In the genomic region with DNA sequence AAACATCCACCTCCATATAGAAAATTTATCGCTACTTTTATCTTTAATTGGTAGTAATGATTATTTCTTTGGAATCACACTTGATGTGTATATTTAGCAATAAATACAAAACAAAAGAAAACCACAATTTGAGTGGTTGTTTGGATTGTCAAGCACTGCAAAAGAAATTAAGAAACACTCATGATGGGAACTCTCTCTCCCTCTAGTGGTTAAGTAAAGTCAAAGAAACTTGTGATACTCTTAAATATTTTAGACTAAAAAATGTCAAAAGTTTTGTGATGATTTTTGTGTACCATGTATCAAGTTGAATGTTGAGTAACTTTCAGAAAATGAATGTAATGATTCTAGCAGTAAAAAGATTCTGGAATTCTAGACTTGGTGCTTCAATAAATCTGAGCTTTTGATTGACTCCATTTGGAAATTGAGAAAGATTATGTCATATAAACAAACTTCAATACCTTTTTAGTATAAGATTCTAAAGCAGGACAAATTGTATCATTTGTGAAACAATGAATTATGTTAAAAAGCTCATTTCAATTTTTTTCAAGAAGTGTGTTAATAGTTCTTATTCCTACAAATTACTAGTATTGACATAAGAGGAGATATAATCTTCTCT, we compare ENCODE assay signal across 11 cellular contexts. TPM values are rescaled to one million over a fixed set of nuclear protein-coding genes. Genes with fewer than 3 reads are reported as not detected.
A peak's percentile ranks its signal among the peaks of the same experiment; 100 is the strongest.
DNase-seq lines count a peak whose midpoint lies in the region; ATAC-seq, FAIRE-seq and TF ChIP-seq lines count a peak whose summit lies in the region.
"Had no signal": no experiment of that assay in that cellular context is flagged by ENCODE, and none has a peak within 500 bp of the region (broad histone marks: within the 10 kb centered on the region; RNA-seq: fewer than 3 reads in every experiment).

No MANE protein-coding gene starts in this region.

- CTCF ChIA-PET in activated CD4-positive, alpha-beta memory T cell treated with anti-CD3 and anti-CD28 coated beads for 36 hours (lab: Charles Lee) = no interaction called here
- CTCF ChIA-PET in CD4-positive, alpha-beta T cell (lab: Charles Lee) = no interaction called here

- H3K36me3 Mint-ChIP-seq in activated CD4-positive, alpha-beta memory T cell treated with anti-CD3 and anti-CD28 coated beads for 36 hours = no peaks in the 10 kb centered on the region
- no peaks in the 10 kb centered on the region for H3K36me3 Mint-ChIP-seq in CD4-positive, alpha-beta T cell (ENCODE audit: low read depth)
- H3K36me3 Mint-ChIP-seq: activated CD8-positive, alpha-beta memory T cell treated with anti-CD3 and anti-CD28 coated beads, Interleukin-2, amount 10 ng/mL, durations not matched to agents 7 days and 5 days had no signal

- no peaks in the 10 kb centered on the region for H3K9me3 ChIP-seq in BE2C
- no peaks in the 10 kb centered on the region for H3K9me3 ChIP-seq in kidney (ENCODE audit: control insufficient read depth in 1 of 2, low read length in 2 of 2)
- H3K9me3 ChIP-seq in CD4-positive, alpha-beta T cell (ENCODE audit: control insufficient read depth, low read length) = no peaks in the 10 kb centered on the region

- no peaks in the 10 kb centered on the region for H3K27me3 ChIP-seq in BE2C
- no peaks in the 10 kb centered on the region for H3K27me3 ChIP-seq in CD4-positive, alpha-beta T cell (ENCODE audit: control insufficient read depth, insufficient read depth, low read length)

- no peak for ATAC-seq in CD4-positive, alpha-beta T cell (ENCODE audit: poor library complexity)
- ATAC-seq: activated CD8-positive, alpha-beta memory T cell treated with anti-CD3 and anti-CD28 coated beads, Interleukin-2, amount 10 ng/mL, durations not matched to agents 7 days and 5 days had no signal

- H3K4me3 ChIP-seq in BE2C (ENCODE audit: low read depth, low read length) (no peak overlapping the region), kidney (ENCODE audit: low read length in 2 of 2) (no peak overlapping the region)

- no peak for DNase-seq in BE2C
- no peak for DNase-seq in GM18507 (ENCODE audit: extremely low spot score, insufficient read length, low read depth)
- peak; percentile 48 for DNase-seq in SK-MEL-5 (ENCODE audit: low read depth, low spot score)
- DNase-seq in kidney = no peak
- no peak for DNase-seq in activated CD4-positive, alpha-beta memory T cell treated with anti-CD3 and anti-CD28 coated beads for 36 hours
- no peak for DNase-seq in CD4-positive, alpha-beta T cell
- DNase-seq in mesenteric fat pad (ENCODE audit: low spot score) = no peak
- DNase-seq in NCI-H345 treated with DMSO at 0.1 percent for 48 hours (lab: John Stamatoyannopoulos, UW; ENCODE audit: unreplicated experiment) = no peak
- DNase-seq: activated CD8-positive, alpha-beta memory T cell treated with anti-CD3 and anti-CD28 coated beads, Interleukin-2, amount 10 ng/mL, durations not matched to agents 7 days and 5 days; hypothalamus; NCI-H1417 treated with DMSO at 0.1 percent for 48 hours had no signal

- H3K9ac ChIP-seq in kidney (ENCODE audit: low read length in 2 of 2) = no peak overlapping the region

- no peak overlapping the region for H3K27ac Mint-ChIP-seq in activated CD4-positive, alpha-beta memory T cell treated with anti-CD3 and anti-CD28 coated beads for 36 hours
- no peak overlapping the region for H3K27ac Mint-ChIP-seq in CD4-positive, alpha-beta T cell
- H3K27ac Mint-ChIP-seq: activated CD8-positive, alpha-beta memory T cell treated with anti-CD3 and anti-CD28 coated beads, Interleukin-2, amount 10 ng/mL, durations not matched to agents 7 days and 5 days had no signal

- in situ Hi-C loops in SK-MEL-5 (cut with HindIII; ENCODE audit: low pct_unique_long_range_greater_than_20kb, low sequenced_read_pairs) = no loop called here

- H3K27me3 Mint-ChIP-seq in activated CD4-positive, alpha-beta memory T cell treated with anti-CD3 and anti-CD28 coated beads for 36 hours = no peaks in the 10 kb centered on the region
- H3K27me3 Mint-ChIP-seq in CD4-positive, alpha-beta T cell = no peaks in the 10 kb centered on the region
- H3K27me3 Mint-ChIP-seq: activated CD8-positive, alpha-beta memory T cell treated with anti-CD3 and anti-CD28 coated beads, Interleukin-2, amount 10 ng/mL, durations not matched to agents 7 days and 5 days had no signal

- intact Hi-C loops in kidney (cut with DNase I) = no loop called here
- intact Hi-C loops in activated CD4-positive, alpha-beta memory T cell treated with anti-CD3 and anti-CD28 coated beads for 36 hours (cut with micrococcal nuclease) = no loop called here
- intact Hi-C loops in CD4-positive, alpha-beta T cell (cut with DNase I, micrococcal nuclease) = no loop called here

- FAIRE-seq in GM18507 (lab: Jason Lieb, UNC) = peak; percentile 41
- peak; percentile 66 for FAIRE-seq in kidney (lab: Jason Lieb, UNC)

- no peaks in the 10 kb centered on the region for H3K36me3 ChIP-seq in BE2C
- no peaks in the 10 kb centered on the region for H3K36me3 ChIP-seq in kidney (ENCODE audit: control insufficient read depth in 1 of 2, insufficient read depth in 2 of 2, low read length in 2 of 2)

- POLR2A ChIA-PET in activated CD4-positive, alpha-beta memory T cell treated with anti-CD3 and anti-CD28 coated beads for 36 hours (lab: Charles Lee) = no interaction called here
- POLR2A ChIA-PET in CD4-positive, alpha-beta T cell (lab: Charles Lee) = no interaction called here

- H3K27ac ChIP-seq in kidney (ENCODE audit: low read depth in 2 of 2, low read length in 2 of 2) = no peak overlapping the region
- no peak overlapping the region for H3K27ac ChIP-seq in CD4-positive, alpha-beta T cell (ENCODE audit: low read depth, low read length)

- H3K4me1 ChIP-seq in BE2C (no peaks in the 10 kb centered on the region), kidney (ENCODE audit: control insufficient read depth in 1 of 2, insufficient read depth in 1 of 2, low read depth in 1 of 2, low read length in 2 of 2) (no peaks in the 10 kb centered on the region)

- no peaks in the 10 kb centered on the region for H3K4me1 Mint-ChIP-seq in activated CD4-positive, alpha-beta memory T cell treated with anti-CD3 and anti-CD28 coated beads for 36 hours (ENCODE audit: low read depth)
- no peaks in the 10 kb centered on the region for H3K4me1 Mint-ChIP-seq in CD4-positive, alpha-beta T cell (ENCODE audit: low read depth)
- H3K4me1 Mint-ChIP-seq: activated CD8-positive, alpha-beta memory T cell treated with anti-CD3 and anti-CD28 coated beads, Interleukin-2, amount 10 ng/mL, durations not matched to agents 7 days and 5 days had no signal

- no peak overlapping the region for H3K4me3 Mint-ChIP-seq in activated CD4-positive, alpha-beta memory T cell treated with anti-CD3 and anti-CD28 coated beads for 36 hours
- H3K4me3 Mint-ChIP-seq in CD4-positive, alpha-beta T cell = no peak overlapping the region
- H3K4me3 Mint-ChIP-seq: activated CD8-positive, alpha-beta memory T cell treated with anti-CD3 and anti-CD28 coated beads, Interleukin-2, amount 10 ng/mL, durations not matched to agents 7 days and 5 days had no signal

- TF ChIP-seq CTCF in BE2C (IDR thresholded peaks at IDR 0.05; ENCODE audit: low read depth, low read length) (peak; percentile 34), kidney (IDR thresholded peaks at IDR 0.05; ENCODE audit: borderline replicate concordance, extremely low read depth, insufficient read depth) (no peak)
- TF ChIP-seq CTCF in CD4-positive, alpha-beta T cell (IDR thresholded peaks at IDR 0.05) = no peak

- H3K9me3 Mint-ChIP-seq in activated CD4-positive, alpha-beta memory T cell treated with anti-CD3 and anti-CD28 coated beads for 36 hours = peaks cover 7% of the 10 kb centered on the region
- peaks cover 7% of the 10 kb centered on the region for H3K9me3 Mint-ChIP-seq in CD4-positive, alpha-beta T cell

RNA-seq across cellular contexts. Expression of a gene that starts 20.8 kb away (rescaled TPM):
- polyA plus RNA-seq in BE2C (2012; ENCODE audit: insufficient read depth, insufficient read length, low read depth) = 0.25 TPM
- 0.32 and 0.45 TPM in 2 replicates for total RNA-seq in SK-MEL-5 (2014; rRNA removed; shearing (Covaris generic))
- 0.73 and 0.89 TPM in 2 replicates for polyA plus RNA-seq in SK-MEL-5 (2015; cell fraction: cytosol; rRNA removed)
- 10.0 and 11.8 TPM in 2 replicates for polyA plus RNA-seq in SK-MEL-5 (2015; cell fraction: nucleus; rRNA removed)
- total RNA-seq in kidney = 10.1 TPM
- 18.3 TPM for polyA plus RNA-seq in kidney (ENCODE audit: insufficient read depth, low read depth, low replicate concordance)
- not detected for total RNA-seq in activated CD4-positive, alpha-beta memory T cell treated with anti-CD3 and anti-CD28 coated beads for 36 hours
- not detected for total RNA-seq in CD4-positive, alpha-beta T cell
- total RNA-seq in mesenteric fat pad = not detected
- total RNA-seq: activated CD8-positive, alpha-beta memory T cell treated with anti-CD3 and anti-CD28 coated beads, Interleukin-2, amount 10 ng/mL, durations not matched to agents 7 days and 5 days had no signal
